ENCODE assay signal across 20 cellular contexts in the genomic region with DNA sequence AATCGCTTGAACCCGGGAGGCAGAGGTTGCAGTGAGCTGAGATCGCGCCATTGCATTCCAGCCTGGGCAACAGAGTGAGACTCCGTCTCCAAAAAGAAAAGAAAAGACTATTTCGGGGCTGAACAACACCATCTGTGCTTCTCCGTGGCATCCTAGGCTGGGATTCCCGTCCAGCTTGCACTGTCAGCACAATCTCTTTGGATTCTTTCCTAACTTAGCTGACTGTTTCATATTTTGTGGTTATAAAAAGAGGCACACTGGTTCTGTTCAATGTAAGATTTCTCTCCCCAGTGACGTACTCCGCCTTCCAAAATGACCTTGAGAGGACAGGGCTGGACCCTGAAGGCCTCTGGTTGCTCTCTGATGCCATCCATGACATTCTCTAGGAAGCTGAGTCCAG. TPM values are rescaled to one million over a fixed set of nuclear protein-coding genes. Genes with fewer than 3 reads are reported as not detected.
DNase-seq lines count a peak whose midpoint lies in the region; ATAC-seq, FAIRE-seq and TF ChIP-seq lines count a peak whose summit lies in the region.
"Had no signal": no experiment of that assay in that cellular context is flagged by ENCODE, and none has a peak within 500 bp of the region (broad histone marks: within the 10 kb centered on the region; RNA-seq: fewer than 3 reads in every experiment).

No MANE protein-coding gene starts in this region.

- 96% methylated on average over 10 of the region's 10 CpGs for WGBS in A549 (ENCODE audit: missing lambda C conversion rate)
- WGBS in GM23248 (ENCODE audit: low coverage in 1 of 2, low lambda C conversion rate in 2 of 2, missing lambda C conversion rate in 2 of 2), 2 experiments: 38 to 41% methylated on average over 10 of the region's 10 CpGs

- CTCF ChIA-PET in A549 (lab: Yijun Ruan, JAX): interaction anchor here (1.1 to 4.1 kb wide), 7 partner anchors 8 to 56 kb away, joined by 3 to 22 read pairs (median 4); a partner anchor contains a TSS

- no peak for TF ChIP-seq POLR2A in A549 (IDR thresholded peaks at IDR 0.05; ENCODE audit: low read length)

- no peaks in the 10 kb centered on the region for H3K9me3 ChIP-seq in A549
- H3K9me3 ChIP-seq in adipocyte (ENCODE audit: control insufficient read depth, low read length): no peaks in the 10 kb centered on the region
- H3K9me3 ChIP-seq in neural progenitor cell (ENCODE audit: low read depth): no peaks in the 10 kb centered on the region
- H3K9me3 ChIP-seq in GM23248 (ENCODE audit: low read depth): no peaks in the 10 kb centered on the region

- no peak overlapping the region for H3K4me3 ChIP-seq in A549
- H3K4me3 ChIP-seq in adipocyte (ENCODE audit: low read length): no peak overlapping the region
- H3K4me3 ChIP-seq in fibroblast of mammary gland (ENCODE audit: control insufficient read depth, low read depth, low read length): no peak overlapping the region
- no peak overlapping the region for H3K4me3 ChIP-seq in neural progenitor cell
- no peak overlapping the region for H3K4me3 ChIP-seq in GM23248

- H4K20me1 ChIP-seq in neural progenitor cell (ENCODE audit: low read depth): peaks cover 4% of the 10 kb centered on the region
- no peaks in the 10 kb centered on the region for H4K20me1 ChIP-seq in GM23248 (ENCODE audit: insufficient read depth)

- H3K27ac Mint-ChIP-seq in neural progenitor cell: no peak overlapping the region
- H3K27ac Mint-ChIP-seq: CD4-positive, alpha-beta T cell; HFFc6 had no signal

- TF ChIP-seq EP300 in A549 (IDR thresholded peaks at IDR 0.05): no peak

- H3K9me3 Mint-ChIP-seq in neural progenitor cell: no peaks in the 10 kb centered on the region
- H3K9me3 Mint-ChIP-seq: CD4-positive, alpha-beta T cell; HFFc6 had no signal

- H3K27ac ChIP-seq in A549 (no peak overlapping the region), neural progenitor cell (no peak overlapping the region), GM23248 (no peak overlapping the region)

- H3K4me1 Mint-ChIP-seq in neural progenitor cell: peaks cover 2% of the 10 kb centered on the region

- H3K4me1 ChIP-seq in A549 (peaks cover 3% of the 10 kb centered on the region; the same call in 2 of the 3 replicates), adipocyte (ENCODE audit: control insufficient read depth, insufficient read depth, low read length) (peaks cover 10% of the 10 kb centered on the region), neural progenitor cell (no peaks in the 10 kb centered on the region), GM23248 (ENCODE audit: insufficient read depth) (no peaks in the 10 kb centered on the region)

- H3K36me3 ChIP-seq in adipocyte (ENCODE audit: control insufficient read depth, insufficient read depth, low read length, severe bottlenecking) (peaks cover 62% of the 10 kb centered on the region), neural progenitor cell (no peaks in the 10 kb centered on the region), GM23248 (ENCODE audit: low read depth) (peaks cover 14% of the 10 kb centered on the region; the same call in 1 of the 2 replicates)

- FAIRE-seq in A549 (lab: Jason Lieb, UNC): no peak
- FAIRE-seq: H1 had no signal

- POLR2A ChIA-PET in A549 (lab: Yijun Ruan, JAX): no interaction called here

- peaks cover 7% of the 10 kb centered on the region for H3K27me3 Mint-ChIP-seq in neural progenitor cell (ENCODE audit: insufficient read depth, low read depth)
- H3K27me3 Mint-ChIP-seq: CD4-positive, alpha-beta T cell had no signal

- no peak overlapping the region for H3K4me3 Mint-ChIP-seq in neural progenitor cell
- H3K4me3 Mint-ChIP-seq: CD4-positive, alpha-beta T cell; HFFc6 had no signal

- H3K79me2 ChIP-seq in neural progenitor cell (ENCODE audit: low read depth): peaks cover under 1% of the 10 kb centered on the region
- peaks cover 10% of the 10 kb centered on the region for H3K79me2 ChIP-seq in GM23248 (ENCODE audit: insufficient read depth)

- DNase-seq in A549 (ENCODE audit: low read depth in 1 of 2, low spot score in 1 of 2) (no peak), adipocyte (ENCODE audit: low read depth) (no peak), fibroblast of mammary gland (ENCODE audit: low read depth) (peak; percentile 22), middle frontal gyrus (ENCODE audit: extremely low spot score, low spot score) (peak; percentile 40), neural progenitor cell (ENCODE audit: low spot score) (no peak), C1 segment of cervical spinal cord (lab: John Stamatoyannopoulos, UW) (no peak), GM23248 (no peak)
- DNase-seq in stimulated activated CD4-positive, alpha-beta T cell treated with anti-CD3 and anti-CD28 coated beads, Interleukin-1b, Interleukin-23, amount 100 ng/mL, for 48 hours: no peak
- DNase-seq: 8988T; CD4-positive, alpha-beta T cell; DND-41; HFFc6; NCI-H1417; NCI-H1930; NCI-H510A; NCI-H82 had no signal

- no peaks in the 10 kb centered on the region for H3K9me2 ChIP-seq in GM23248 (ENCODE audit: insufficient read depth)

- H3K27me3 ChIP-seq in adipocyte (replicated peaks; ENCODE audit: control insufficient read depth, insufficient read depth, low read length) (no peaks in the 10 kb centered on the region), neural progenitor cell (no peaks in the 10 kb centered on the region), GM23248 (replicated peaks; ENCODE audit: insufficient read depth) (no peaks in the 10 kb centered on the region)

- ATAC-seq in A549: no peak
- ATAC-seq: Panc1, Right ventricle myocardium inferior had no signal

- H2AFZ ChIP-seq in neural progenitor cell (replicated peaks): no peak overlapping the region
- no peak overlapping the region for H2AFZ ChIP-seq in GM23248

- H3F3A ChIP-seq in neural progenitor cell (ENCODE audit: low read depth) (peaks cover 3% of the 10 kb centered on the region), GM23248 (ENCODE audit: insufficient read depth) (no peaks in the 10 kb centered on the region)

- H3K4me2 ChIP-seq in A549 (no peak overlapping the region), neural progenitor cell (no peak overlapping the region), GM23248 (ENCODE audit: unreplicated experiment) (no peak overlapping the region)

- TF ChIP-seq RAD21 in A549 (conservative IDR thresholded peaks at IDR 0.05 in 1 of 2, IDR thresholded peaks at IDR 0.05 in 1 of 2): no peak

- peaks cover 14% of the 10 kb centered on the region for H3K36me3 Mint-ChIP-seq in neural progenitor cell

- in situ Hi-C loops in GM23248 (cut with MboI): no loop called here

- H3K9ac ChIP-seq in adipocyte (ENCODE audit: low read length) (peak overlapping the region; percentile 34), neural progenitor cell (no peak overlapping the region), GM23248 (no peak overlapping the region)

- TF ChIP-seq CTCF in A549 (IDR thresholded peaks at IDR 0.05): no peak
- no peak for TF ChIP-seq CTCF in fibroblast of mammary gland (conservative IDR thresholded peaks at IDR 0.05; ENCODE audit: control insufficient read depth, insufficient read depth, low read depth, low read length)
- TF ChIP-seq CTCF in neural progenitor cell (IDR thresholded peaks at IDR 0.05): no peak

RNA-seq across cellular contexts. Expression of a gene that starts 8.7 kb away (rescaled TPM):
- 29.5 and 33.2 TPM in 2 replicates for polyA plus RNA-seq in A549 (2011; rRNA removed)
- polyA plus RNA-seq in A549 (2012; cell fraction: cytosol; rRNA removed): 52.6 and 59.5 TPM in 2 replicates
- polyA plus RNA-seq in A549 (2012; cell fraction: nucleus; rRNA removed): 44.5 and 56.2 TPM in 2 replicates
- polyA plus RNA-seq in A549 (2017; fragmentation: RNase III; extraction: RNeasy Plus Mini Kit Qiagen cat#74134 plus additional on column Dnase treatment): 55.6 to 56.4 TPM (median 55.9 TPM) in 3 replicates
- 22.7 and 22.8 TPM in 2 replicates for polyA minus RNA-seq in A549 (2011; rRNA and poly(A)+ RNA removed)
- 39.1 and 52.9 TPM in 2 replicates for total RNA-seq in neural progenitor cell (ENCODE audit: low replicate concordance)
- 98.0 and 102 TPM in 2 replicates for total RNA-seq in GM23248 (2014; rRNA removed; shearing (Covaris generic))
- 119 and 129 TPM in 2 replicates for polyA plus RNA-seq in GM23248 (2016; fragmentation: Nextera tagmentation; extraction: Ambion mirVana)

RNA-seq across cellular contexts. Expression of a gene that starts 9.3 kb away (rescaled TPM):
- polyA plus RNA-seq in A549 (2011; rRNA removed): 21.1 and 26.0 TPM in 2 replicates
- 56.0 and 62.7 TPM in 2 replicates for polyA plus RNA-seq in A549 (2012; cell fraction: cytosol; rRNA removed)
- polyA plus RNA-seq in A549 (2012; cell fraction: nucleus; rRNA removed): 167 and 231 TPM in 2 replicates
- polyA plus RNA-seq in A549 (2017; fragmentation: RNase III; extraction: RNeasy Plus Mini Kit Qiagen cat#74134 plus additional on column Dnase treatment): 48.7 to 52.8 TPM (median 50.6 TPM) in 3 replicates
- polyA minus RNA-seq in A549 (2011; rRNA and poly(A)+ RNA removed): 23.9 and 27.8 TPM in 2 replicates
- total RNA-seq in neural progenitor cell (ENCODE audit: low replicate concordance): 9.4 and 19.9 TPM in 2 replicates
- 126 and 149 TPM in 2 replicates for total RNA-seq in GM23248 (2014; rRNA removed; shearing (Covaris generic))
- polyA plus RNA-seq in GM23248 (2016; fragmentation: Nextera tagmentation; extraction: Ambion mirVana): 189 and 190 TPM in 2 replicates

RNA-seq across cellular contexts. Expression of a gene that starts 10.9 kb away (rescaled TPM):
- polyA plus RNA-seq in A549 (2011; rRNA removed) (9.6 and 12.0 TPM in 2 replicates), A549 (2017; fragmentation: RNase III; extraction: RNeasy Plus Mini Kit Qiagen cat#74134 plus additional on column Dnase treatment) (11.2 to 14.4 TPM (median 12.9 TPM) in 3 replicates), GM23248 (2016; fragmentation: Nextera tagmentation; extraction: Ambion mirVana) (0.81 and 1.4 TPM in 2 replicates)
- polyA plus RNA-seq in A549 (2012; cell fraction: cytosol; rRNA removed): 15.9 and 21.6 TPM in 2 replicates
- polyA plus RNA-seq in A549 (2012; cell fraction: nucleus; rRNA removed): 103 and 123 TPM in 2 replicates
- polyA minus RNA-seq in A549 (2011; rRNA and poly(A)+ RNA removed): 11.3 and 11.9 TPM in 2 replicates
- 1.2 and 4.6 TPM in 2 replicates for total RNA-seq in neural progenitor cell (ENCODE audit: low replicate concordance)
- 2.9 and 5.0 TPM in 2 replicates for total RNA-seq in GM23248 (2014; rRNA removed; shearing (Covaris generic))

RNA-seq across cellular contexts. Expression of a gene that starts 18.2 kb away (rescaled TPM):
- polyA plus RNA-seq in A549 (2011; rRNA removed): 111 TPM in 2 replicates
- polyA plus RNA-seq in A549 (2012; cell fraction: cytosol; rRNA removed): 265 and 386 TPM in 2 replicates
- polyA plus RNA-seq in A549 (2012; cell fraction: nucleus; rRNA removed): 177 and 197 TPM in 2 replicates
- polyA plus RNA-seq in A549 (2017; fragmentation: RNase III; extraction: RNeasy Plus Mini Kit Qiagen cat#74134 plus additional on column Dnase treatment): 155 to 161 TPM (median 159 TPM) in 3 replicates
- polyA minus RNA-seq in A549 (2011; rRNA and poly(A)+ RNA removed): 44.8 and 54.8 TPM in 2 replicates
- total RNA-seq in neural progenitor cell (ENCODE audit: low replicate concordance): 92.2 and 120 TPM in 2 replicates
- total RNA-seq in GM23248 (2014; rRNA removed; shearing (Covaris generic)): 169 and 193 TPM in 2 replicates
- polyA plus RNA-seq in GM23248 (2016; fragmentation: Nextera tagmentation; extraction: Ambion mirVana): 235 and 237 TPM in 2 replicates

RNA-seq across cellular contexts. Expression of a gene that starts 25.9 kb away (rescaled TPM):
- polyA plus RNA-seq in A549 (2011; rRNA removed): 0.11 and 0.14 TPM in 2 replicates
- polyA plus RNA-seq in A549 (2012; cell fraction: cytosol; rRNA removed): 0.05 TPM in 1 of 2 replicates, not detected in the other
- 0.02 and 0.10 TPM in 2 replicates for polyA plus RNA-seq in A549 (2012; cell fraction: nucleus; rRNA removed)
- 0.09 TPM in 1 of 3 replicates, not detected in the others for polyA plus RNA-seq in A549 (2017; fragmentation: RNase III; extraction: RNeasy Plus Mini Kit Qiagen cat#74134 plus additional on column Dnase treatment)
- polyA minus RNA-seq in A549 (2011; rRNA and poly(A)+ RNA removed): 0.44 TPM in 1 of 2 replicates, not detected in the other
- not detected in 2 replicates for total RNA-seq in neural progenitor cell (ENCODE audit: low replicate concordance)
- not detected in 2 replicates for total RNA-seq in GM23248 (2014; rRNA removed; shearing (Covaris generic))
- not detected in 2 replicates for polyA plus RNA-seq in GM23248 (2016; fragmentation: Nextera tagmentation; extraction: Ambion mirVana)
- total RNA-seq: HFFc6, LHCN-M2, Right ventricle myocardium inferior had no signal

Comparison
In these comparisons a context has a peak if more than half of its experiments do, and no peak if none do; other contexts are left out.
1. DNase-seq: peak in fibroblast of mammary gland (single experiment) and middle frontal gyrus (single experiment); none in A549 (0 of 2), adipocyte (single experiment), neural progenitor cell (single experiment), C1 segment of cervical spinal cord (0 of 14), GM23248 (single experiment) and stimulated activated CD4-positive, alpha-beta T cell treated with anti-CD3 and anti-CD28 coated beads, Interleukin-1b, Interleukin-23, amount 100 ng/mL, for 48 hours (single experiment).